In genomic region chr6:165548450-165548849, GRCh38 we compare ENCODE assay signal across 36 cellular contexts.
"Had no signal": no experiment of that assay in that cellular context is flagged by ENCODE, and none has a peak within 500 bp of the region (broad histone marks: within the 10 kb centered on the region; RNA-seq: fewer than 3 reads in every experiment).

No MANE protein-coding gene starts in this region.

- H3K4me3 ChIP-seq: MG63 had no signal

- DNase-seq: Kasumi-1, MG63, MM.1S, MV-4-11, NCI-H1048, NCI-H1092, NCI-H1092 treated with DMSO at 0.1 percent for 48 hours, NCI-H1105, NCI-H1105 treated with DMSO at 0.1 percent for 48 hours, NCI-H1417, NCI-H1417 treated with DMSO at 0.1 percent for 48 hours, NCI-H1436, NCI-H1436 treated with DMSO at 0.1 percent for 48 hours, NCI-H146, NCI-H1694, NCI-H1694 treated with DMSO at 0.1 percent for 48 hours, NCI-H187, NCI-H187 treated with DMSO at 0.1 percent for 48 hours, NCI-H1930, NCI-H2029, NCI-H2029 treated with DMSO at 0.1 percent for 48 hours, NCI-H2081, NCI-H2081 treated with DMSO at 0.1 percent for 48 hours, NCI-H2107, NCI-H2171, NCI-H2171 treated with DMSO at 0.1 percent for 48 hours, NCI-H2227 treated with DMSO at 0.1 percent for 48 hours, NCI-H226, NCI-H345, NCI-H446, NCI-H446 treated with DMSO at 0.1 percent for 48 hours, NCI-H510A, NCI-H510A treated with DMSO at 0.1 percent for 48 hours, NCI-H524, NCI-H524 treated with DMSO at 0.1 percent for 48 hours, NCI-H526 had no signal

- H3K27me3 ChIP-seq: MG63 had no signal

- H3K36me3 ChIP-seq: MG63 had no signal

- H3K9me3 ChIP-seq: MG63 had no signal
